Comparison of ENCODE assay signal across 9 cellular contexts in genomic region chr2:73006969-73007710, GRCh38.
"Had no signal": no experiment of that assay in that cellular context is flagged by ENCODE, and none has a peak within 500 bp of the region (broad histone marks: within the 10 kb centered on the region; RNA-seq: fewer than 3 reads in every experiment).

No MANE protein-coding gene starts in this region.

- H3K36me3 ChIP-seq: neural progenitor cell, transverse colon had no signal

- H3K4me2 ChIP-seq: neural progenitor cell had no signal

- H3K4me1 ChIP-seq: esophagus muscularis mucosa, foreskin keratinocyte, left ventricle myocardium inferior, neural progenitor cell, transverse colon had no signal

- H3K27ac ChIP-seq: esophagus muscularis mucosa, foreskin keratinocyte, left ventricle myocardium inferior, neural progenitor cell, transverse colon had no signal

- H3K9ac ChIP-seq: neural progenitor cell had no signal

- H3K9me3 ChIP-seq: esophagus muscularis mucosa, transverse colon had no signal

- H3K4me3 ChIP-seq: esophagus muscularis mucosa, left ventricle myocardium inferior, neural progenitor cell, transverse colon had no signal

- H2AFZ ChIP-seq: neural progenitor cell had no signal

- H3K27me3 ChIP-seq: esophagus muscularis mucosa, foreskin keratinocyte, neural progenitor cell, transverse colon had no signal

- ATAC-seq: activated CD8-positive, alpha-beta T cell treated with anti-CD3 and anti-CD28 coated beads, Interleukin-2, amount 10 ng/mL, durations not matched to agents 7 days and 5 days; foreskin keratinocyte; stimulated activated effector memory CD8-positive, alpha-beta T cell treated with anti-CD3 and anti-CD28 coated beads, Interleukin-12 subunit alpha, Interleukin-12 subunit beta, amount 100 ng/mL, for 72 hours had no signal

- DNase-seq: activated CD8-positive, alpha-beta T cell treated with anti-CD3 and anti-CD28 coated beads, Interleukin-2, amount 10 ng/mL, durations not matched to agents 7 days and 5 days; amygdala; foreskin keratinocyte; left ventricle myocardium inferior; SHP77; transverse colon had no signal
